12 cellular contexts compared by ENCODE assay signal in genomic region chr15:76006136-76006778, GRCh38.
A peak's percentile ranks its signal among the peaks of the same experiment; 100 is the strongest.
DNase-seq lines count a peak whose midpoint lies in the region; ATAC-seq lines count a peak whose summit lies in the region.
"Had no signal": no experiment of that assay in that cellular context is flagged by ENCODE, and none has a peak within 500 bp of the region (broad histone marks: within the 10 kb centered on the region; RNA-seq: fewer than 3 reads in every experiment).

No MANE protein-coding gene starts in this region.

- no peak overlapping the region for H3K4me3 ChIP-seq in skeletal muscle cell (ENCODE audit: low read depth, low read length)
- H3K4me3 ChIP-seq: tibial artery had no signal

- in situ Hi-C loops in KBM-7 (cut with MboI; ENCODE audit: low pct_unique_long_range_greater_than_20kb, low sequenced_read_pairs), result no loop called here

- no peak for ATAC-seq in GM18867 (IDR thresholded peaks at IDR 0.05; ENCODE audit: unreplicated experiment)

- peak; percentile 37 for DNase-seq in KBM-7
- DNase-seq in SIG-M5 (lab: John Stamatoyannopoulos, UW), result peak; percentile 63
- peak; percentile 38 for DNase-seq in fibroblast of gingiva (ENCODE audit: low read depth)
- DNase-seq in skeletal muscle cell (ENCODE audit: low read depth), result peak; percentile 27
- no peak for DNase-seq in activated effector memory CD4-positive, alpha-beta T cell treated with Interleukin-2 at 50 U/mL for 16 hours
- DNase-seq in GM19238 (ENCODE audit: insufficient read length, low spot score), result no peak
- DNase-seq: activated CD4-positive, alpha-beta T cell treated with anti-CD3 and anti-CD28 coated beads, Interleukin-2, amount 50 U/mL, for 48 hours; activated effector memory CD4-positive, alpha-beta T cell treated with anti-CD3 and anti-CD28 coated beads, Interleukin-2, amount 50 U/mL, for 16 hours; nucleus accumbens; T1000 had no signal

Comparison
In these comparisons a context has a peak if more than half of its experiments do, and no peak if none do; other contexts are left out.
1. DNase-seq: peak in KBM-7 (single experiment), SIG-M5 (single experiment), fibroblast of gingiva (single experiment) and skeletal muscle cell (single experiment); none in activated effector memory CD4-positive, alpha-beta T cell treated with Interleukin-2 at 50 U/mL for 16 hours (single experiment) and GM19238 (single experiment).